10 cellular contexts compared by ENCODE assay signal in the genomic region with DNA sequence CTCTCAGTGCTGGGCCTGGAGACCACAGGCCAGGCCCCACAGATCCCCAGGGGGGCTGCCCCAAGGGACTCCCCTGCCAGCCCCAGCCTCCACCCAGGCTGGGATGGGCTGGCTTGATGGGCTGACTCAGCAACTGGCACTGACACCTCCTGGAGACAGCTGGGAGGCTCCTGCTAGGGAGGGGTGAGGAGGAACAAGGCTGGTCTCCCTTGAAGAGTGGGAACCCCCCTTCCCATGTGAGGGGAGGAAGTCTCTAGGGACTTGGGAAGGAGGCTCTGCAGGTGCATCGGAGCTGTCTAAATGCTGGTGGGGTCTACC. TPM values are rescaled to one million over a fixed set of nuclear protein-coding genes. Genes with fewer than 3 reads are reported as not detected.
DNase-seq lines count a peak whose midpoint lies in the region; ATAC-seq and TF ChIP-seq lines count a peak whose summit lies in the region.
"Had no signal": no experiment of that assay in that cellular context is flagged by ENCODE, and none has a peak within 500 bp of the region (broad histone marks: within the 10 kb centered on the region; RNA-seq: fewer than 3 reads in every experiment).

No MANE protein-coding gene starts in this region.

- peak; percentile 29 to 45 for ATAC-seq in gastrocnemius medialis
- no peak for ATAC-seq in GM18870 (IDR thresholded peaks at IDR 0.05; ENCODE audit: unreplicated experiment)
- no peak for ATAC-seq in HG03460 (IDR thresholded peaks at IDR 0.05; ENCODE audit: unreplicated experiment)

- no peak for TF ChIP-seq CTCF in gastrocnemius medialis (IDR thresholded peaks at IDR 0.05 in 4 of 5, conservative IDR thresholded peaks at IDR 0.05 in 1 of 5)

- H3K4me3 ChIP-seq in gastrocnemius medialis: no peak overlapping the region

- in situ Hi-C loops in gastrocnemius medialis (cut with MboI; ENCODE audit: low sequenced_read_pairs in 4 of 4): no loop called here

- H3K4me1 ChIP-seq in gastrocnemius medialis: peaks cover 9 to 16% of the 10 kb centered on the region in 2 donors

- DNase-seq in NCI-H1092 treated with DMSO at 0.1 percent for 48 hours (lab: John Stamatoyannopoulos, UW) (peak; percentile 12), NCI-H1092 (lab: John Stamatoyannopoulos, UW) (no peak), NCI-H446 treated with DMSO at 0.1 percent for 48 hours (lab: John Stamatoyannopoulos, UW) (peak; percentile 24), epithelial cell of prostate (ENCODE audit: low read depth, low spot score) (peak; percentile 33), gastrocnemius medialis (no peak), SW480 (ENCODE audit: low spot score) (no peak)

- intact Hi-C loops in gastrocnemius medialis (cut with DNase I; ENCODE audit: low total_unique reads): loop anchor here (10.0 kb wide), 1 partner anchor 194 kb away; the partner anchor contains the start of gene CD300H

- H3K27me3 ChIP-seq in gastrocnemius medialis: no peaks in the 10 kb centered on the region

- H3K9me3 ChIP-seq in gastrocnemius medialis: no peaks in the 10 kb centered on the region

- TF ChIP-seq POLR2A in gastrocnemius medialis (IDR thresholded peaks at IDR 0.05): no peak

- H3K27ac ChIP-seq in epithelial cell of prostate (peak overlapping the region; percentile 85), gastrocnemius medialis (no peak overlapping the region)
- H3K27ac ChIP-seq: 22Rv1 had no signal

- no peaks in the 10 kb centered on the region for H3K36me3 ChIP-seq in gastrocnemius medialis

RNA-seq across cellular contexts. Expression of gene NHERF1, which starts 10.4 kb away (rescaled TPM):
- 1 to 10 TPM; 3.8 to 5.6 (median 5.5) TPM for total RNA-seq in gastrocnemius medialis

RNA-seq across cellular contexts. Expression of gene NAT9, which starts 17.3 kb away (rescaled TPM):
- 10 to 100 TPM in 3 of 4 donors, 1 to 10 TPM in 1; 7.7 to 27.4 (median 14.5) TPM for total RNA-seq in gastrocnemius medialis

RNA-seq across cellular contexts. Expression of gene RAB37, which starts 21.7 kb away (rescaled TPM):
- total RNA-seq in gastrocnemius medialis: 1 to 10 TPM in 1 of 4 donors, under 1 TPM in 3; 0.24 to 3.7 (median 0.43) TPM
- total RNA-seq: RPMI7951 had no signal

RNA-seq across cellular contexts. Expression of gene CD300LF, which starts 46.1 kb away (rescaled TPM):
- total RNA-seq in gastrocnemius medialis: not detected
- total RNA-seq: RPMI7951 had no signal

Comparison
In these comparisons a context has a peak if more than half of its experiments do, and no peak if none do; other contexts are left out.
1. DNase-seq: peak in NCI-H1092 treated with DMSO at 0.1 percent for 48 hours (single experiment), NCI-H446 treated with DMSO at 0.1 percent for 48 hours (single experiment) and epithelial cell of prostate (single experiment); none in NCI-H1092 (single experiment), gastrocnemius medialis (0 of 2) and SW480 (single experiment).
2. ATAC-seq: peak in gastrocnemius medialis (2 of 2); none in GM18870 (single experiment) and HG03460 (single experiment).